ENCODE assay signal across 19 cellular contexts in the genomic region with DNA sequence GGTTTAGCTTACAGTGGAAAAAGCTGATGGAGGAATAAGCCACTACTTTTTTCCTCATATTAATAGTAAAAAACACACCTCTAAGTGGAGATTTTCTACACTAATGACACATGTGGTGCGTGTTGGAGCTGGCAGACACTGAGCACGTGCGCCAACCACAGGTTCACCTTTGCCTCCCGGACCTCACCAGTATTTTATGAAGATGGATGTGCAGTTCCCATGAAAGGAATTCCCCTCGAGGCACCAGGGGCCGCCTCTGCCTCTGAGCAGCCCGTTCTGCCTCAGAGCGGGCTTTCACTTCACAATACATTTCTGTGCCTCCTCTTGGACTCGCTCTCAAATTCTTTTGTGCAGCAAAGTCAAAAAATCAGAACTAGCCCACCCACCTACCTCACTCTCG.
A peak's percentile ranks its signal among the peaks of the same experiment; 100 is the strongest.
DNase-seq lines count a peak whose midpoint lies in the region; ATAC-seq and TF ChIP-seq lines count a peak whose summit lies in the region.
"Had no signal": no experiment of that assay in that cellular context is flagged by ENCODE, and none has a peak within 500 bp of the region (broad histone marks: within the 10 kb centered on the region; RNA-seq: fewer than 3 reads in every experiment).

No MANE protein-coding gene starts in this region.

- no peak overlapping the region for H4K8ac ChIP-seq in trophoblast cell (ENCODE audit: low read depth, low read length)

- no peak overlapping the region for H4K12ac ChIP-seq in trophoblast cell (ENCODE audit: low read depth, low read length)

- H2BK120ac ChIP-seq in trophoblast cell (ENCODE audit: insufficient read depth, low read length, poor library complexity), result no peak overlapping the region

- H3K4ac ChIP-seq in trophoblast cell (ENCODE audit: low read depth, low read length), result no peak overlapping the region

- no peak overlapping the region for H2AFZ ChIP-seq in hepatocyte
- H2AFZ ChIP-seq in trophoblast cell (ENCODE audit: insufficient read depth, low read length, poor library complexity), result no peak overlapping the region
- H2AFZ ChIP-seq: GM23248 had no signal

- H3K4me1 ChIP-seq in RWPE2 (ENCODE audit: insufficient read depth, poor library complexity, severe bottlenecking) (peaks cover 13% of the 10 kb centered on the region), hepatocyte (ENCODE audit: insufficient read depth) (no peaks in the 10 kb centered on the region), trophoblast cell (ENCODE audit: control insufficient read depth in 1 of 2, insufficient read depth in 2 of 2, low read length in 2 of 2) (peaks cover 14 to 18% of the 10 kb centered on the region in 2 experiments)
- H3K4me1 ChIP-seq: SJCRH30 had no signal

- H3K4me3 ChIP-seq in RWPE2 (ENCODE audit: severe bottlenecking), result no peak overlapping the region
- H3K4me3 ChIP-seq in hepatocyte, result no peak overlapping the region
- H3K4me3 ChIP-seq in trophoblast cell (ENCODE audit: low read depth, low read length), result no peak overlapping the region
- H3K4me3 ChIP-seq: GM23248, SJCRH30 had no signal

- H3K4me2 ChIP-seq in hepatocyte (peak overlapping the region; percentile 38), trophoblast cell (ENCODE audit: low read length) (peak overlapping the region; percentile 44)

- H2AK5ac ChIP-seq in trophoblast cell (ENCODE audit: low read length), result no peak overlapping the region

- peak overlapping the region; percentile 53 for H3K27ac ChIP-seq in RWPE2 (ENCODE audit: poor library complexity, severe bottlenecking)
- H3K27ac ChIP-seq in hepatocyte, result no peak overlapping the region
- H3K27ac ChIP-seq in trophoblast cell (ENCODE audit: low read depth, low read length), result peak overlapping the region; percentile 9
- H3K27ac ChIP-seq: GM23248, SJCRH30 had no signal

- H3K14ac ChIP-seq in trophoblast cell (ENCODE audit: low read length), result no peak overlapping the region

- H4K20me1 ChIP-seq in hepatocyte (ENCODE audit: insufficient read depth, poor library complexity, severe bottlenecking), result no peaks in the 10 kb centered on the region

- WGBS in hepatocyte (ENCODE audit: low lambda C conversion rate, missing lambda C conversion rate), result 50% methylated on average over 10 of the region's 10 CpGs
- WGBS in trophoblast cell (ENCODE audit: extremely low coverage, insufficient coverage, insufficient read length), result no CpG with 5 or more reads among the region's 10 CpGs

- H3K9me3 ChIP-seq in RWPE2 (ENCODE audit: severe bottlenecking) (no peaks in the 10 kb centered on the region), hepatocyte (ENCODE audit: low read depth) (no peaks in the 10 kb centered on the region), trophoblast cell (ENCODE audit: insufficient read depth, low read depth, low read length) (peaks cover 1% of the 10 kb centered on the region)
- H3K9me3 ChIP-seq: SJCRH30 had no signal

- ATAC-seq in RWPE2 (ENCODE audit: low read depth), result no peak
- ATAC-seq in GM18519 (IDR thresholded peaks at IDR 0.05; ENCODE audit: low FRiP score, unreplicated experiment), result no peak
- ATAC-seq: PC-3 had no signal

- no peak for TF ChIP-seq CTCF in RWPE2 (IDR thresholded peaks at IDR 0.05; ENCODE audit: poor library complexity, severe bottlenecking)
- TF ChIP-seq CTCF in hepatocyte (IDR thresholded peaks at IDR 0.05; ENCODE audit: poor library complexity), result no peak

- no peaks in the 10 kb centered on the region for H3K36me3 ChIP-seq in RWPE2 (ENCODE audit: low read depth)
- no peaks in the 10 kb centered on the region for H3K36me3 ChIP-seq in hepatocyte (replicated peaks; ENCODE audit: insufficient read depth, low read depth)
- H3K36me3 ChIP-seq in trophoblast cell (ENCODE audit: control insufficient read depth in 1 of 2, insufficient read depth in 2 of 2, low read length in 2 of 2), result no peaks in the 10 kb centered on the region
- H3K36me3 ChIP-seq: SJCRH30 had no signal

- no peak overlapping the region for H3K23ac ChIP-seq in trophoblast cell (ENCODE audit: low read length)

- H3K9me2 ChIP-seq in hepatocyte (replicated peaks; ENCODE audit: insufficient read depth), result no peaks in the 10 kb centered on the region

- no peak overlapping the region for H2BK5ac ChIP-seq in trophoblast cell (ENCODE audit: low read depth, low read length, poor library complexity)

- no peak overlapping the region for H4K91ac ChIP-seq in trophoblast cell (ENCODE audit: low read depth, low read length)

- H3K79me1 ChIP-seq in trophoblast cell (ENCODE audit: low read length), result peaks cover 8% of the 10 kb centered on the region

- no peak overlapping the region for H3K9ac ChIP-seq in trophoblast cell (ENCODE audit: low read length)
- H3K9ac ChIP-seq: GM23248 had no signal

- H3K79me2 ChIP-seq in hepatocyte (no peaks in the 10 kb centered on the region), trophoblast cell (ENCODE audit: control insufficient read depth, insufficient read depth, low read length, poor library complexity) (no peaks in the 10 kb centered on the region)

- H2BK12ac ChIP-seq in trophoblast cell (ENCODE audit: low read length), result no peak overlapping the region

- DNase-seq in H4 (ENCODE audit: low spot score) (peak; percentile 8), RWPE2 (ENCODE audit: low spot score) (no peak), hepatocyte (ENCODE audit: low spot score) (no peak), trophoblast cell (no peak), NCI-H2196 treated with DMSO at 0.1 percent for 48 hours (lab: John Stamatoyannopoulos, UW; ENCODE audit: unreplicated experiment) (no peak)
- no peak for DNase-seq in activated CD4-positive, alpha-beta T cell treated with anti-CD3 and anti-CD28 coated beads, Interleukin-2, amount 50 U/mL, for 1 hour
- DNase-seq in activated CD4-positive, alpha-beta T cell treated with anti-CD3 and anti-CD28 coated beads for 1 hour, result no peak
- DNase-seq: AML-193, DMS153, EL, GM23248, KG1, MV-4-11, NCI-H1694 treated with DMSO at 0.1 percent for 48 hours, NCI-H345, NCI-H524 treated with DMSO at 0.1 percent for 48 hours, PC-3 had no signal

- H3K27me3 ChIP-seq in RWPE2 (ENCODE audit: insufficient read depth, poor library complexity, severe bottlenecking) (no peaks in the 10 kb centered on the region), hepatocyte (no peaks in the 10 kb centered on the region), trophoblast cell (ENCODE audit: insufficient read depth, low read length) (no peaks in the 10 kb centered on the region)
- H3K27me3 ChIP-seq: SJCRH30 had no signal

- H3K18ac ChIP-seq in trophoblast cell (ENCODE audit: low read length), result no peak overlapping the region
